In the genomic region with DNA sequence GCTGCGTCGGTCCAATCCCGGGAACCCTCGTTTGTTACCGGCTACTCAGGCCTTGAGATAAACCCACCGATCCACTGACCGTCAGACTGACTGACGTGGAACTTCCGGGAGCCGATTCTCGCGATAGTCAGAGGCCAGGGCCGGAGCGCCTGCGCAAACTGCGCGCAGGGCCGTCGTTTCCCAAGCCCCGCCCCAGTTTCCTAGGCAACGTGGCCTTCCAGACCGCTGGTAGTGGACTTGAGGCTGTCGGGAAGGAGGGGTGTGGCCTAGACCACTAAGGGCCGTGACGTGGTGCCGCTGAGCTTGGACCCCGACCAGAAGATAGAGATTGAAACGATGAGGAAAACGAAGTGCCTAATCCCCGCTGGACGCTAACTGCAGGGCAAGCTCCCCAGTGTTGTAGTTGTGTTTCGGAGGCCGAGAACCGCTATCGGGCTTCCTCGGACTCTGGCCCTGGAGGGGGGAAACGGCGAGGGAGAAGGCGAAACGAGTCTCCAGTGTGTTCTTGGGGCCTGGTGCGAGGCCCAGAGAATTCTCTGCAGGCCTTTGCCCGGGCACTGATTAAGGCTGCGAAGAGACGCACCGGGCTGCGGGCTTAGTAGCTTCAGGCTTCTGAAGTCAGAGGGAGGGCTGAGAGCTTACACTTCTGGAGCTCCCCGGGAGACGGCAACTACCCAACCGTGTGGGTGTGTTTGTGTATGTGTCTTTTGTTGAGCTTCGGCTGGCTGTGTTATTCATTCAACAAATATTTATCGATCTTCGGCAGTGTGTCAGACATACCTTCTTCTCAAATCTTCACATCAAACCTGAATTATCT, we compare ENCODE assay signal across 8 cellular contexts. TPM values are rescaled to one million over a fixed set of nuclear protein-coding genes. Genes with fewer than 3 reads are reported as not detected.
DNase-seq lines count a peak whose midpoint lies in the region; ATAC-seq and TF ChIP-seq lines count a peak whose summit lies in the region.

A gene (minus strand): TSS at position 96 of the 817 bp plus-strand sequence. CDS start 97 bp downstream, outside the sequence.

- H3K79me2 ChIP-seq in SK-N-SH (ENCODE audit: insufficient read depth) = peaks cover 68% of the 10 kb centered on the region

- peaks cover 3 to 8% of the 10 kb centered on the region in 2 experiments for H3K36me3 ChIP-seq in SK-N-SH (replicated peaks in 1 of 2; ENCODE audit: control insufficient read depth in 1 of 2, insufficient read depth in 2 of 2, low read length in 1 of 2)
- H3K36me3 ChIP-seq in gastroesophageal sphincter = no peaks in the 10 kb centered on the region
- H3K36me3 ChIP-seq in neutrophil = peaks cover 4% of the 10 kb centered on the region

- H3K4me1 ChIP-seq in SK-N-SH (ENCODE audit: control insufficient read depth in 1 of 2, insufficient read depth in 2 of 2, low read depth in 1 of 2, low read length in 1 of 2) = peaks cover 13 to 15% of the 10 kb centered on the region in 2 experiments; a peak in 3 of 4 replicates
- H3K4me1 ChIP-seq in gastroesophageal sphincter = peaks cover 0 to 66% (median 16%) of the 10 kb centered on the region in 3 donors
- H3K4me1 ChIP-seq in neutrophil (ENCODE audit: control insufficient read depth in 1 of 2, insufficient read depth in 1 of 2, low read depth in 1 of 2, low read length in 1 of 2) = peaks cover 18 to 19% of the 10 kb centered on the region in 2 experiments

- ATAC-seq in HG02571 (IDR thresholded peaks at IDR 0.05; ENCODE audit: unreplicated experiment) (peak; percentile 99), gastroesophageal sphincter (peak; percentile 99)

- no peak for TF ChIP-seq CTCF in SK-N-SH (IDR thresholded peaks at IDR 0.05)
- TF ChIP-seq CTCF in gastroesophageal sphincter (IDR thresholded peaks at IDR 0.05) = no peak
- TF ChIP-seq CTCF in neutrophil (IDR thresholded peaks at IDR 0.05) = no peak

- peak within 1 kb of the TSS; percentile 86 to 98 for H3K4me3 ChIP-seq in SK-N-SH (ENCODE audit: low read depth in 2 of 2, low read length in 1 of 2)
- peak within 1 kb of the TSS; percentile 77 to 92 for H3K4me3 ChIP-seq in gastroesophageal sphincter
- peak within 1 kb of the TSS; percentile 76 to 90 for H3K4me3 ChIP-seq in neutrophil (ENCODE audit: low read depth in 1 of 2, low read length in 1 of 2)

- H3K9ac ChIP-seq in SK-N-SH = peak within 1 kb of the TSS; percentile 96

- POLR2A ChIA-PET in SK-N-SH (lab: Yijun Ruan, JAX) = interaction anchor here (1.1 to 1.4 kb wide), 2 partner anchors 145 to 151 kb away, joined by 3 to 4 read pairs; no protein-coding TSS in a partner anchor

- under 1% methylated on average over 24 of the region's 52 CpGs for WGBS in SK-N-SH (ENCODE audit: low lambda C conversion rate)
- 0% methylated on average over 5 of the region's 52 CpGs; no CpG with 5 or more reads in 1 of the 2 donors for WGBS in gastroesophageal sphincter (ENCODE audit: low coverage in 1 of 2), 2 donors

- no peaks in the 10 kb centered on the region for H3K9me2 ChIP-seq in SK-N-SH

- peak within 1 kb of the TSS; percentile 80 for H2AFZ ChIP-seq in SK-N-SH (ENCODE audit: low read depth)

- peak; percentile 52 to 74 for TF ChIP-seq POLR2A in gastroesophageal sphincter (IDR thresholded peaks at IDR 0.05)

- no peaks in the 10 kb centered on the region for H3K27me3 ChIP-seq in SK-N-SH (ENCODE audit: insufficient read depth)
- H3K27me3 ChIP-seq in gastroesophageal sphincter = no peaks in the 10 kb centered on the region
- no peaks in the 10 kb centered on the region for H3K27me3 ChIP-seq in neutrophil

- TF ChIP-seq EP300 in SK-N-SH (IDR thresholded peaks at IDR 0.05; ENCODE audit: borderline replicate concordance in 1 of 2, low read depth in 1 of 2, low read length in 1 of 2) (no peak), gastroesophageal sphincter (IDR thresholded peaks at IDR 0.05) (no peak)

- H3K27ac ChIP-seq in SK-N-SH (ENCODE audit: low read depth in 2 of 2, low read length in 1 of 2) = peak within 1 kb of the TSS; percentile 97 to 98
- peak within 1 kb of the TSS; percentile 84 to 99 (median 92) for H3K27ac ChIP-seq in gastroesophageal sphincter
- H3K27ac ChIP-seq in neutrophil = peak within 1 kb of the TSS; percentile 89
- peak within 1 kb of the TSS; percentile 92 for H3K27ac ChIP-seq in substantia nigra (ENCODE audit: low read depth, low read length, poor library complexity, severe bottlenecking)

- H3K4me2 ChIP-seq in SK-N-SH = peak within 1 kb of the TSS; percentile 79

- peaks cover 8% of the 10 kb centered on the region for H3F3A ChIP-seq in SK-N-SH (replicated peaks; ENCODE audit: insufficient read depth)

- no peaks in the 10 kb centered on the region for H3K9me3 ChIP-seq in SK-N-SH
- no peaks in the 10 kb centered on the region for H3K9me3 ChIP-seq in gastroesophageal sphincter
- no peaks in the 10 kb centered on the region for H3K9me3 ChIP-seq in neutrophil

- DNase-seq in GM04504 (ENCODE audit: low read depth) = peak; percentile 99
- DNase-seq in NCI-H1048 (lab: John Stamatoyannopoulos, UW) = peak; percentile 97
- peak; percentile 94 for DNase-seq in SK-N-SH
- DNase-seq in activated naive CD4-positive, alpha-beta T cell treated with anti-CD3 and anti-CD28 coated beads, Interleukin-2, amount 50 U/mL, for 16 hours = peak; percentile 93
- peak; percentile 81 to 99 (median 98) for DNase-seq in substantia nigra (lab: John Stamatoyannopoulos, UW)

- peaks cover 35% of the 10 kb centered on the region for H4K20me1 ChIP-seq in SK-N-SH (ENCODE audit: insufficient read depth)

- CTCF ChIA-PET in SK-N-SH (lab: Yijun Ruan, JAX) = interaction anchor here (0.9 to 4.7 kb wide), 5 partner anchors 14 to 547 kb away, joined by 3 to 21 read pairs (median 4); no protein-coding TSS in a partner anchor

- TF ChIP-seq RAD21 in SK-N-SH (IDR thresholded peaks at IDR 0.05; ENCODE audit: low read length) = no peak

TF ChIP-seq in SK-N-SH, 30 proteins besides CTCF, POLR2A, EP300 and RAD21 (continues in another document):
- peak; percentile 84; the same call in 1 of the 2 replicates for TF ChIP-seq TAF1 (IDR thresholded peaks at IDR 0.05; ENCODE audit: borderline replicate concordance, low read depth, low read length)
- no peak for TF ChIP-seq YY1 (IDR thresholded peaks at IDR 0.05; ENCODE audit: low read depth)
- TF ChIP-seq FOXJ3 (CRISPR knock-in tag; IDR thresholded peaks at IDR 0.05) = no peak
- peak; percentile 87 for TF ChIP-seq NRF1 (IDR thresholded peaks at IDR 0.05; ENCODE audit: low read depth, low read length)
- TF ChIP-seq, protein P1, sequence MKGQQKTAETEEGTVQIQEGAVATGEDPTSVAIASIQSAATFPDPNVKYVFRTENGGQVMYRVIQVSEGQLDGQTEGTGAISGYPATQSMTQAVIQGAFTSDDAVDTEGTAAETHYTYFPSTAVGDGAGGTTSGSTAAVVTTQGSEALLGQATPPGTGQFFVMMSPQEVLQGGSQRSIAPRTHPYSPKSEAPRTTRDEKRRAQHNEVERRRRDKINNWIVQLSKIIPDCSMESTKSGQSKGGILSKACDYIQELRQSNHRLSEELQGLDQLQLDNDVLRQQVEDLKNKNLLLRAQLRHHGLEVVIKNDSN (IDR thresholded peaks at IDR 0.05; ENCODE audit: borderline replicate concordance, low read depth) = no peak
- TF ChIP-seq MXI1 (IDR thresholded peaks at IDR 0.05; ENCODE audit: low read depth, low read length) = peak; percentile 78
- TF ChIP-seq GABPA (IDR thresholded peaks at IDR 0.05; ENCODE audit: low read depth) = peak; percentile 65
- TF ChIP-seq, protein P2, sequence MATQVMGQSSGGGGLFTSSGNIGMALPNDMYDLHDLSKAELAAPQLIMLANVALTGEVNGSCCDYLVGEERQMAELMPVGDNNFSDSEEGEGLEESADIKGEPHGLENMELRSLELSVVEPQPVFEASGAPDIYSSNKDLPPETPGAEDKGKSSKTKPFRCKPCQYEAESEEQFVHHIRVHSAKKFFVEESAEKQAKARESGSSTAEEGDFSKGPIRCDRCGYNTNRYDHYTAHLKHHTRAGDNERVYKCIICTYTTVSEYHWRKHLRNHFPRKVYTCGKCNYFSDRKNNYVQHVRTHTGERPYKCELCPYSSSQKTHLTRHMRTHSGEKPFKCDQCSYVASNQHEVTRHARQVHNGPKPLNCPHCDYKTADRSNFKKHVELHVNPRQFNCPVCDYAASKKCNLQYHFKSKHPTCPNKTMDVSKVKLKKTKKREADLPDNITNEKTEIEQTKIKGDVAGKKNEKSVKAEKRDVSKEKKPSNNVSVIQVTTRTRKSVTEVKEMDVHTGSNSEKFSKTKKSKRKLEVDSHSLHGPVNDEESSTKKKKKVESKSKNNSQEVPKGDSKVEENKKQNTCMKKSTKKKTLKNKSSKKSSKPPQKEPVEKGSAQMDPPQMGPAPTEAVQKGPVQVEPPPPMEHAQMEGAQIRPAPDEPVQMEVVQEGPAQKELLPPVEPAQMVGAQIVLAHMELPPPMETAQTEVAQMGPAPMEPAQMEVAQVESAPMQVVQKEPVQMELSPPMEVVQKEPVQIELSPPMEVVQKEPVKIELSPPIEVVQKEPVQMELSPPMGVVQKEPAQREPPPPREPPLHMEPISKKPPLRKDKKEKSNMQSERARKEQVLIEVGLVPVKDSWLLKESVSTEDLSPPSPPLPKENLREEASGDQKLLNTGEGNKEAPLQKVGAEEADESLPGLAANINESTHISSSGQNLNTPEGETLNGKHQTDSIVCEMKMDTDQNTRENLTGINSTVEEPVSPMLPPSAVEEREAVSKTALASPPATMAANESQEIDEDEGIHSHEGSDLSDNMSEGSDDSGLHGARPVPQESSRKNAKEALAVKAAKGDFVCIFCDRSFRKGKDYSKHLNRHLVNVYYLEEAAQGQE (IDR thresholded peaks at IDR 0.05; ENCODE audit: low read depth, low read length) = 0 out of 2 replicates have a peak, but pooled peaks have one; percentile 20
- no peak for TF ChIP-seq TCF12 (IDR thresholded peaks at IDR 0.05)
- TF ChIP-seq MEF2A (IDR thresholded peaks at IDR 0.05; ENCODE audit: borderline replicate concordance, low read depth) = no peak
- TF ChIP-seq EZH2phosphoT487 (IDR thresholded peaks at IDR 0.05; ENCODE audit: borderline replicate concordance, low read depth) = no peak
- TF ChIP-seq SMC3 (IDR thresholded peaks at IDR 0.05; ENCODE audit: low read depth, low read length) = 0 out of 2 replicates have a peak, but pooled peaks have one; percentile 7
- TF ChIP-seq POLR2AphosphoS5 (IDR thresholded peaks at IDR 0.05; ENCODE audit: low read depth, low read length) = peak; percentile 92
- no peak for TF ChIP-seq JUND (IDR thresholded peaks at IDR 0.05)
- TF ChIP-seq CHD2 (IDR thresholded peaks at IDR 0.05; ENCODE audit: low read length, partially characterized antibody) = peak; percentile 100
- TF ChIP-seq SIN3A (IDR thresholded peaks at IDR 0.05; ENCODE audit: borderline replicate concordance, low read depth, low read length) = peak; percentile 89

RNA-seq across cellular contexts. Expression of the gene that starts here (rescaled TPM):
- polyA plus RNA-seq in SK-N-SH (2012; rRNA removed) = 69.7 and 98.7 TPM in 2 replicates
- polyA plus RNA-seq in SK-N-SH (2012; cell fraction: cytosol; rRNA removed) = 87.4 and 92.9 TPM in 2 replicates
- 42.1 and 104 TPM in 2 replicates for polyA plus RNA-seq in SK-N-SH (2012; cell fraction: nucleus; rRNA removed)
- total RNA-seq in gastroesophageal sphincter = 100 to 1,000 TPM in 1 of 4 donors, 10 to 100 TPM in 3; 80.0 to 110 (median 87.4) TPM

Comparison
In these comparisons a context has a peak if more than half of its experiments do, and no peak if none do; other contexts are left out.
1. Peak in every context shown above with its lines: DNase-seq, ATAC-seq, H3K4me3 ChIP-seq and H3K27ac ChIP-seq.